Comparison of ENCODE assay signal across 8 cellular contexts in the genomic region with DNA sequence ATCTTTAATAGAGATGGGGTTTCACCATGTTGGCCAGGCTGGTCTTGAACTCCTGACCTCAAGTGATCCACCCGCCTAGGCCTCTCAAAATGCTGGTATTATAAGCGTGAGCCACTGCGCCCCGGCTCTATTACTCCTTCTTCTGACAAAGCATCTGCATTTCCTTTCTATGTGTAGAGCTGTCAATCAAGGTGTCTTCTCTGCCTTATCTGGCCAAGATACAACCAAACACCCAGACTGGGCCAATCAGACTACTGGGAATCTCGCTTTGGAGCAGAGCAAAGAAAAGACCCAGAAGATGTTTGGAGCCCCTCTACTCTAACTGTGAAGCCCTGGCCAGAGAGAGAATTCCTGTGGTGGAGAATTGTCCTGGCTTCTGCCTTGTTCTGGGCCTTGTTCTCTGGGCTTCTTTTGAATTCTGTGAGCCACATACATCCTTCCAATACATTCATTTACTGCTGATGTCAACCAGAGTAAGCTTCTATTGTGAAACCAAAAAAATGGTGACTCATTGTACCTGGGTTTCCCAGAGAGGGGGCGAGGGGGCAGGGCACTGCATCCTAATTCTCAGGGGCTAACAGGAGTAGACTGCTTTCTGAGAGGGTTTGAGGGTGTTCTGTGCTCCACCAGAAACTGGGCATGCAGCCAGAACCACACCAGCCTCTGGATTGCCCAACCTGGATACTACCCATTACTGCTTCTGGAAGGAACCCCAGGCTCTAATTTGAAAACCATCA.
A peak's percentile ranks its signal among the peaks of the same experiment; 100 is the strongest.
DNase-seq lines count a peak whose midpoint lies in the region; ATAC-seq lines count a peak whose summit lies in the region.

No MANE protein-coding gene starts in this region.

- ATAC-seq in stimulated activated memory B cell treated with anti-CD40 and anti-IgM and Interleukin-4, amounts not matched to agents 10 μg/mL and 1 μg/mL and 100 μg/mL, for 72 hours = peak; percentile 60
- no peak for ATAC-seq in HG02981 (IDR thresholded peaks at IDR 0.05; ENCODE audit: unreplicated experiment)

- no peak overlapping the region for H3K4me3 Mint-ChIP-seq in stimulated activated memory B cell treated with anti-CD40 and anti-IgM and Interleukin-4, amounts not matched to agents 10 μg/mL and 1 μg/mL and 100 μg/mL, for 72 hours

- peak overlapping the region; percentile 59 for H3K27ac Mint-ChIP-seq in stimulated activated memory B cell treated with anti-CD40 and anti-IgM and Interleukin-4, amounts not matched to agents 10 μg/mL and 1 μg/mL and 100 μg/mL, for 72 hours

- DNase-seq in NCI-H345 (lab: John Stamatoyannopoulos, UW) = peak; percentile 44
- no peak for DNase-seq in NCI-H345 treated with DMSO at 0.1 percent for 48 hours (lab: John Stamatoyannopoulos, UW; ENCODE audit: unreplicated experiment)
- peak; percentile 18 for DNase-seq in RPMI8226
- peak; percentile 25 for DNase-seq in dedifferentiated amniotic fluid mesenchymal stem cell (ENCODE audit: extremely low spot score)
- no peak for DNase-seq in GM19238 (ENCODE audit: insufficient read length, low spot score)
- DNase-seq in NCI-H2029 (lab: John Stamatoyannopoulos, UW) = no peak

- no peaks in the 10 kb centered on the region for H3K9me3 Mint-ChIP-seq in stimulated activated memory B cell treated with anti-CD40 and anti-IgM and Interleukin-4, amounts not matched to agents 10 μg/mL and 1 μg/mL and 100 μg/mL, for 72 hours

- H3K27me3 Mint-ChIP-seq in stimulated activated memory B cell treated with anti-CD40 and anti-IgM and Interleukin-4, amounts not matched to agents 10 μg/mL and 1 μg/mL and 100 μg/mL, for 72 hours = no peaks in the 10 kb centered on the region

- peaks cover under 1% of the 10 kb centered on the region for H3K36me3 Mint-ChIP-seq in stimulated activated memory B cell treated with anti-CD40 and anti-IgM and Interleukin-4, amounts not matched to agents 10 μg/mL and 1 μg/mL and 100 μg/mL, for 72 hours

- peaks cover 38% of the 10 kb centered on the region for H3K4me1 Mint-ChIP-seq in stimulated activated memory B cell treated with anti-CD40 and anti-IgM and Interleukin-4, amounts not matched to agents 10 μg/mL and 1 μg/mL and 100 μg/mL, for 72 hours

Comparison
In these comparisons a context has a peak if more than half of its experiments do, and no peak if none do; other contexts are left out.
1. DNase-seq: peak in NCI-H345 (single experiment), RPMI8226 (single experiment) and dedifferentiated amniotic fluid mesenchymal stem cell (single experiment); none in NCI-H345 treated with DMSO at 0.1 percent for 48 hours (single experiment), GM19238 (single experiment) and NCI-H2029 (single experiment).